ENCODE assay signal across 8 cellular contexts in genomic region chr3:132641837-132642538, GRCh38.
A peak's percentile ranks its signal among the peaks of the same experiment; 100 is the strongest.
DNase-seq lines count a peak whose midpoint lies in the region; ATAC-seq and TF ChIP-seq lines count a peak whose summit lies in the region.

No MANE protein-coding gene starts in this region.

- peak; percentile 78 for DNase-seq in SIG-M5 treated with dmso at 0.1 percent for 504 hours (lab: John Stamatoyannopoulos, UW; ENCODE audit: unreplicated experiment)
- DNase-seq in SIG-M5 (lab: John Stamatoyannopoulos, UW) = no peak
- DNase-seq in NCI-H1105 treated with DMSO at 0.1 percent for 48 hours (lab: John Stamatoyannopoulos, UW) = peak; percentile 77
- peak; percentile 62 for DNase-seq in SW480 (ENCODE audit: low spot score)
- DNase-seq in foreskin fibroblast = peak; percentile 34 to 74
- DNase-seq in putamen (ENCODE audit: low spot score) = peak; percentile 19

- TF ChIP-seq CTCF in foreskin fibroblast (IDR thresholded peaks at IDR 0.05; ENCODE audit: low read depth, low read length) = peak; percentile 37

- no peak overlapping the region for H3K4me3 ChIP-seq in foreskin fibroblast (ENCODE audit: low read depth in 1 of 2, low read length in 2 of 2)

- ATAC-seq in HG02970 (IDR thresholded peaks at IDR 0.05; ENCODE audit: low FRiP score, unreplicated experiment) (no peak), HG03460 (IDR thresholded peaks at IDR 0.05; ENCODE audit: unreplicated experiment) (no peak)
